8 cellular contexts compared by ENCODE assay signal in the genomic region with DNA sequence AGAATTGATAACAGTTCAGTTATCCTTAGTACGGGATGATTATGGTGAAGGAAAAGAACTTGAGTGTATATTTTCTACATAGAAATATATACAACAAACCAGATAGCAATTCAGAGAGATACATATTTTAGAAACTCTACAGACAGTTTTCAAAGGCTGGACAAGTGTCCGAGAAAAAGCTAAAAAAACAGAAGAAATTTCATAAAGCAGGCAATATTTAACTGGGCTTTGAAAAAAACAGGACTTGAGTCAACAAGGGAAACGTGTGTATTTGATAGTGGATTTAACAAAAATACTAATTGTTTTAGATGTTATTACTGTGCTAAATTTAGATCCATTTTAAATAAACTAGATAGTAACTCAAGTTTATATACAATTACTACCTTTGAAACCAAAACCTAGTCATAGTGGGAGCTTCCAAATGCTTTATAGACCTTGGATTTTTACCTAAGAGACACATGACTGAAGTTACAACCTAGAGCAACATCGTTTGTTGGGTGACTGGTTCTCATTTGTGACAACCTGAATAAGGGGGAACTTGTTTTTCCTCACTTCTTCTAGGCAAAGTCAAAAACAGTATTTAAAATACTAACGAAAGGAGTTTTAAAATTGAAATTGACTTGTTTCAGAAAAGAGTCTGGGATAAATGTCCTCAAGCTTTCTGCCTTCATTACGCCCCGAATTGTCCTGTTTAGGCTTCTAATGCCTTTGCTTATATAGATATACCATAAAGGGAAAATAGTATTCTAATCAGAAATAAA.
DNase-seq lines count a peak whose midpoint lies in the region; TF ChIP-seq lines count a peak whose summit lies in the region.

No MANE protein-coding gene starts in this region.

- H3K27ac ChIP-seq in HUES6 (ENCODE audit: low read depth, low read length), result peak overlapping the region; percentile 72; the same call in 1 of the 2 replicates
- H3K27ac ChIP-seq in mammary epithelial cell (ENCODE audit: insufficient read depth, low read depth, low read length), result peak overlapping the region; percentile 97

- H3K4me1 ChIP-seq in HUES6 (ENCODE audit: control insufficient read depth, insufficient read depth, low read length) (peaks cover 10% of the 10 kb centered on the region; the same call in 1 of the 2 replicates), mammary epithelial cell (ENCODE audit: insufficient read depth, low read length) (peaks cover 16% of the 10 kb centered on the region), mononuclear cell (ENCODE audit: insufficient read depth, low read length) (peaks cover 38% of the 10 kb centered on the region)

- DNase-seq in ACHN (peak; percentile 16), mammary epithelial cell (peak; percentile 15), Ammon's horn (ENCODE audit: low spot score) (no peak), progenitor cell of endocrine pancreas (ENCODE audit: low spot score, unreplicated experiment) (no peak), GF-D8 (lab: John Stamatoyannopoulos, UW) (no peak)
- DNase-seq in activated T-cell treated with anti-CD3 and anti-CD28 coated beads, Interleukin-2, amount 50 U/mL, for 1 hour, result no peak

- peak overlapping the region; percentile 88 for H3K4me2 ChIP-seq in mammary epithelial cell (ENCODE audit: insufficient read depth, low read depth, low read length)

- peak overlapping the region; percentile 90 for H3K9ac ChIP-seq in HUES6 (ENCODE audit: low read length)
- H3K9ac ChIP-seq in mammary epithelial cell (ENCODE audit: insufficient read depth, low read length), result peak overlapping the region; percentile 83

- H3K4me3 ChIP-seq in HUES6 (ENCODE audit: low read depth, low read length), result peak overlapping the region; percentile 69
- H3K4me3 ChIP-seq in mammary epithelial cell (replicated peaks in 1 of 3; ENCODE audit: insufficient read depth in 1 of 3, low read depth in 2 of 3, low read length in 3 of 3), result peak overlapping the region; percentile 61 to 69 (median 68)
- H3K4me3 ChIP-seq in mononuclear cell (ENCODE audit: low read length), result peak overlapping the region; percentile 54

- 24% methylated on average over 7 of the region's 7 CpGs for WGBS in mammary epithelial cell (ENCODE audit: low coverage, missing lambda C conversion rate)

- peak overlapping the region; percentile 40 for H2AFZ ChIP-seq in mammary epithelial cell (ENCODE audit: low read depth, low read length)

- H3K4me1 Mint-ChIP-seq in progenitor cell of endocrine pancreas (ENCODE audit: low read depth), result peaks cover 15% of the 10 kb centered on the region

- BruUV-seq in mammary epithelial cell (replicated peaks; lab: Mats Ljungman, UMichigan), result no TSS peak

- H3K27ac Mint-ChIP-seq in progenitor cell of endocrine pancreas, result no peak overlapping the region

- peaks cover 10% of the 10 kb centered on the region for H3K79me2 ChIP-seq in mammary epithelial cell (ENCODE audit: insufficient read depth, low read length)

- dilution Hi-C loops in mammary epithelial cell (cut with HindIII; ENCODE audit: low sequenced_read_pairs), result loop anchor here (25.0 kb wide), 2 partner anchors 756 to 944 kb away; a partner anchor contains a TSS

- H3K9me3 ChIP-seq in HUES6 (ENCODE audit: control insufficient read depth, insufficient read depth, low read depth, low read length) (no peaks in the 10 kb centered on the region), mammary epithelial cell (replicated peaks; ENCODE audit: insufficient read depth, low read length) (no peaks in the 10 kb centered on the region), mononuclear cell (ENCODE audit: low read depth, low read length) (no peaks in the 10 kb centered on the region)

- no peaks in the 10 kb centered on the region for H3K9me3 Mint-ChIP-seq in progenitor cell of endocrine pancreas (ENCODE audit: low read depth)

- H3K4me3 Mint-ChIP-seq in progenitor cell of endocrine pancreas (ENCODE audit: low read depth), result no peak overlapping the region

- CTCF ChIA-PET in mammary epithelial cell (lab: Charles Lee; ENCODE audit: low non-redundant PET), result no interaction called here

- no peaks in the 10 kb centered on the region for H3K27me3 ChIP-seq in HUES6 (ENCODE audit: control insufficient read depth, insufficient read depth, low read length)
- H3K27me3 ChIP-seq in mammary epithelial cell (ENCODE audit: insufficient read depth, low read length), result no peaks in the 10 kb centered on the region
- no peaks in the 10 kb centered on the region for H3K27me3 ChIP-seq in mononuclear cell (ENCODE audit: insufficient read depth, low read length)

- H3K27me3 Mint-ChIP-seq in progenitor cell of endocrine pancreas, result no peaks in the 10 kb centered on the region

- H3K36me3 Mint-ChIP-seq in progenitor cell of endocrine pancreas (ENCODE audit: insufficient read depth), result no peaks in the 10 kb centered on the region

- intact Hi-C loops in mammary epithelial cell (cut with micrococcal nuclease), result loop anchor here (5.0 kb wide), 2 partner anchors 676 to 819 kb away; a partner anchor contains a TSS

- TF ChIP-seq CTCF in mammary epithelial cell (conservative IDR thresholded peaks at IDR 0.05 in 1 of 2, IDR thresholded peaks at IDR 0.05 in 1 of 2; ENCODE audit: extremely low read depth in 1 of 2, insufficient read depth in 1 of 2, low read depth in 1 of 2, low read length in 2 of 2) (no peak), progenitor cell of endocrine pancreas (IDR thresholded peaks at IDR 0.05; ENCODE audit: unreplicated experiment) (no peak)

- H3K36me3 ChIP-seq in HUES6 (ENCODE audit: control insufficient read depth, insufficient read depth, low read length) (no peaks in the 10 kb centered on the region), mammary epithelial cell (ENCODE audit: insufficient read depth, low read length) (no peaks in the 10 kb centered on the region)

- in situ Hi-C loops in ACHN (cut with HindIII; ENCODE audit: low pct_ligation_motif_present, low pct_unique_long_range_greater_than_20kb, low sequenced_read_pairs), result no loop called here
- in situ Hi-C loops in mammary epithelial cell (cut with MboI; ENCODE audit: low sequenced_read_pairs in 2 of 2), result loop anchor here (25.0 kb wide), 4 partner anchors 794 to 1094 kb away; a partner anchor contains a TSS

- H4K20me1 ChIP-seq in mammary epithelial cell (ENCODE audit: insufficient read depth, low read length), result no peaks in the 10 kb centered on the region

Comparison
In these comparisons a context has a peak if more than half of its experiments do, and no peak if none do; other contexts are left out.
1. DNase-seq: peak in ACHN (single experiment) and mammary epithelial cell (single experiment); none in Ammon's horn (single experiment), activated T-cell treated with anti-CD3 and anti-CD28 coated beads, Interleukin-2, amount 50 U/mL, for 1 hour (single experiment), progenitor cell of endocrine pancreas (single experiment) and GF-D8 (single experiment).
2. Peak in every context shown above with its lines, with median percentiles within 50 percentile points of each other: H3K4me3 ChIP-seq.